In genomic region chr2:233711312-233712008, GRCh38 we compare ENCODE assay signal across 1 cellular context.
A peak's percentile ranks its signal among the peaks of the same experiment; 100 is the strongest.
TF ChIP-seq lines count a peak whose summit lies in the region.

No MANE protein-coding gene starts in this region.

TF ChIP-seq in HepG2, 621 proteins besides CTCF, POLR2A, EP300 and RAD21:
- TF ChIP-seq HHEX (CRISPR knock-in tag; IDR thresholded peaks at IDR 0.05) (no peak), ZNF501 (CRISPR knock-in tag; IDR thresholded peaks at IDR 0.05) (0 out of 2 replicates have a peak, but pooled peaks have one; percentile 25), ZNF598 (CRISPR knock-in tag; IDR thresholded peaks at IDR 0.05; ENCODE audit: borderline replicate concordance) (peak; percentile 56; the same call in 1 of the 2 replicates), GRHL1 (CRISPR knock-in tag; conservative IDR thresholded peaks at IDR 0.05) (no peak), ZNF17 (CRISPR knock-in tag; IDR thresholded peaks at IDR 0.05) (no peak), HNF4G (IDR thresholded peaks at IDR 0.05; ENCODE audit: borderline replicate concordance, low read depth, low read length) (0 out of 2 replicates have a peak, but pooled peaks have one; percentile 41), HNF4G (CRISPR knock-in tag; IDR thresholded peaks at IDR 0.05; ENCODE audit: borderline replicate concordance, low read depth) (no peak), STAG1 (CRISPR knock-in tag; IDR thresholded peaks at IDR 0.05) (peak; percentile 87), HNF4A (CRISPR knock-in tag; IDR thresholded peaks at IDR 0.05) (peak; percentile 34; the same call in 1 of the 2 replicates), IRF2 (CRISPR knock-in tag; IDR thresholded peaks at IDR 0.05) (0 out of 2 replicates have a peak, but pooled peaks have one; percentile 22), ZNF772 (CRISPR knock-in tag; IDR thresholded peaks at IDR 0.05) (no peak), NFKBIZ (CRISPR knock-in tag; IDR thresholded peaks at IDR 0.05) (no peak), IKZF4 (CRISPR knock-in tag; IDR thresholded peaks at IDR 0.05; ENCODE audit: borderline replicate concordance, low read depth, not compliant biosample characterization) (peak; percentile 40), WIZ (CRISPR knock-in tag; IDR thresholded peaks at IDR 0.05) (no peak), GLI4 (CRISPR knock-in tag; IDR thresholded peaks at IDR 0.05; ENCODE audit: borderline replicate concordance) (0 out of 2 replicates have a peak, but pooled peaks have one; percentile 51), TMF1 (CRISPR knock-in tag; IDR thresholded peaks at IDR 0.05; ENCODE audit: low read depth) (no peak), ZNF687 (CRISPR knock-in tag; IDR thresholded peaks at IDR 0.05) (peak; percentile 17; the same call in 1 of the 2 replicates), ZNF768 (CRISPR knock-in tag; IDR thresholded peaks at IDR 0.05) (0 out of 2 replicates have a peak, but pooled peaks have one; percentile 16), KDM2A (CRISPR knock-in tag; IDR thresholded peaks at IDR 0.05; ENCODE audit: borderline replicate concordance, low read depth) (peak; percentile 42; the same call in 1 of the 2 replicates), ZNF224 (CRISPR knock-in tag; IDR thresholded peaks at IDR 0.05) (no peak), PITX1 (CRISPR knock-in tag; IDR thresholded peaks at IDR 0.05) (0 out of 2 replicates have a peak, but pooled peaks have one; percentile 16), ELF1 (CRISPR knock-in tag; IDR thresholded peaks at IDR 0.05) (0 out of 2 replicates have a peak, but pooled peaks have one; percentile 22), ZNF274 (CRISPR knock-in tag; IDR thresholded peaks at IDR 0.05) (peak; percentile 45; the same call in 1 of the 2 replicates), ZNF883 (CRISPR knock-in tag; IDR thresholded peaks at IDR 0.05; ENCODE audit: not compliant biosample characterization) (peak; percentile 67), XRCC5 (optimal IDR thresholded peaks at IDR 0.05; ENCODE audit: low read length) (peak; percentile 70), ETV5 (CRISPR knock-in tag; IDR thresholded peaks at IDR 0.05; ENCODE audit: borderline replicate concordance) (peak; percentile 40; the same call in 1 of the 2 replicates), LCORL (IDR thresholded peaks at IDR 0.05) (no peak), LCORL (CRISPR knock-in tag; IDR thresholded peaks at IDR 0.05) (no peak), ZNF263 (CRISPR knock-in tag; IDR thresholded peaks at IDR 0.05) (peak; percentile 77), RBAK (CRISPR knock-in tag; IDR thresholded peaks at IDR 0.05) (no peak), GATAD2A (CRISPR knock-in tag; IDR thresholded peaks at IDR 0.05) (0 out of 2 replicates have a peak, but pooled peaks have one; percentile 33), RXRB (CRISPR knock-in tag; IDR thresholded peaks at IDR 0.05; ENCODE audit: borderline replicate concordance) (peak; percentile 15; the same call in 1 of the 2 replicates), ZNF33B (CRISPR knock-in tag; IDR thresholded peaks at IDR 0.05) (0 out of 2 replicates have a peak, but pooled peaks have one; percentile 62), ZNF317 (CRISPR knock-in tag; IDR thresholded peaks at IDR 0.05) (no peak), CBX5 (CRISPR knock-in tag; IDR thresholded peaks at IDR 0.05; ENCODE audit: borderline replicate concordance) (0 out of 2 replicates have a peak, but pooled peaks have one; percentile 49), RXRA (CRISPR knock-in tag; IDR thresholded peaks at IDR 0.05) (peak; percentile 45; the same call in 1 of the 2 replicates), ZFP91 (CRISPR knock-in tag; IDR thresholded peaks at IDR 0.05; ENCODE audit: borderline replicate concordance) (peak; percentile 43; the same call in 1 of the 2 replicates), ZNF770 (CRISPR knock-in tag; IDR thresholded peaks at IDR 0.05) (0 out of 2 replicates have a peak, but pooled peaks have one; percentile 15), HNF1B (CRISPR knock-in tag; IDR thresholded peaks at IDR 0.05) (peak; percentile 61; the same call in 1 of the 2 replicates), ZSCAN9 (CRISPR knock-in tag; IDR thresholded peaks at IDR 0.05; ENCODE audit: borderline replicate concordance) (peak; percentile 29; the same call in 1 of the 2 replicates), ZNF547 (CRISPR knock-in tag; IDR thresholded peaks at IDR 0.05) (0 out of 2 replicates have a peak, but pooled peaks have one; percentile 48), IKZF5 (CRISPR knock-in tag; IDR thresholded peaks at IDR 0.05) (no peak; the same call in 1 of the 2 replicates), MXD3 (CRISPR knock-in tag; IDR thresholded peaks at IDR 0.05) (no peak), HOMEZ (CRISPR knock-in tag; IDR thresholded peaks at IDR 0.05; ENCODE audit: low read depth) (no peak), ZNF44 (CRISPR knock-in tag; IDR thresholded peaks at IDR 0.05) (no peak), SMAD1 (CRISPR knock-in tag; IDR thresholded peaks at IDR 0.05; ENCODE audit: borderline replicate concordance, low read depth) (0 out of 2 replicates have a peak, but pooled peaks have one; percentile 23), SMC3 (IDR thresholded peaks at IDR 0.05; ENCODE audit: low read length) (peak; percentile 88), MED1 (CRISPR knock-in tag; IDR thresholded peaks at IDR 0.05) (peak; percentile 16; the same call in 1 of the 2 replicates), POGK (CRISPR knock-in tag; conservative IDR thresholded peaks at IDR 0.05) (no peak), SALL1 (CRISPR knock-in tag; IDR thresholded peaks at IDR 0.05) (peak; percentile 71; the same call in 1 of the 2 replicates)
